Comparison of ENCODE assay signal across 18 cellular contexts in the genomic region with DNA sequence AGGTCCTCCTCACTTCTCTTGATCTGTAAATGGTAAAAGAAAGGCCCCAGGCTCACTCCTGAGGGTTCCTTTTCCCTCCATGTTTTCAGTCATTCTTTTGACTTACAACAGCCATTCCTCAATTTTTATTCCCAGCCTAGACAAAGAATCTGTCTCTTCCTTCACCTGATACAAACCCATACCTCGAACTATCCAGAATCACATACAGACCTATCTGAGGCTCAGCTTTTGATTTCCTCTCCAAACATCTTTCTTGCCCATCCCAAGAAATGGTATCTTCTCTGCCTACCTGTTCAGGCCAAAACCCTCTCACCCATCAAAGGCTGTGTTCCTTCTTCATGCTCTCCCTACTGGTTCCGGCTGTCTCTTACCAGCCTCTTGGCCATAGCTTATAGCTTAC. TPM values are rescaled to one million over a fixed set of nuclear protein-coding genes. Genes with fewer than 3 reads are reported as not detected.
DNase-seq lines count a peak whose midpoint lies in the region; ATAC-seq, FAIRE-seq and TF ChIP-seq lines count a peak whose summit lies in the region.
"Had no signal": no experiment of that assay in that cellular context is flagged by ENCODE, and none has a peak within 500 bp of the region (broad histone marks: within the 10 kb centered on the region; RNA-seq: fewer than 3 reads in every experiment).

No MANE protein-coding gene starts in this region.

- H3K9me2 ChIP-seq in GM23248 (ENCODE audit: insufficient read depth), result no peaks in the 10 kb centered on the region

- no peaks in the 10 kb centered on the region for H4K20me1 ChIP-seq in endothelial cell of umbilical vein (replicated peaks; ENCODE audit: control insufficient read depth, extremely low read depth, insufficient read depth, low read length)
- H4K20me1 ChIP-seq in GM23248 (ENCODE audit: insufficient read depth), result no peaks in the 10 kb centered on the region; the same call in 1 of the 2 replicates

- H3K27me3 Mint-ChIP-seq in CD8-positive, alpha-beta T cell (ENCODE audit: low read depth), result no peaks in the 10 kb centered on the region

- H3K9ac ChIP-seq in endothelial cell of umbilical vein (replicated peaks; ENCODE audit: extremely low read depth, insufficient read depth, low read length) (no peak overlapping the region), GM23248 (no peak overlapping the region)

- H3K27me3 ChIP-seq in CD8-positive, alpha-beta T cell (ENCODE audit: insufficient read depth, low read length), result no peaks in the 10 kb centered on the region
- H3K27me3 ChIP-seq in WERI-Rb-1 (ENCODE audit: insufficient read depth, low read depth, severe bottlenecking) (no peaks in the 10 kb centered on the region), endothelial cell of umbilical vein (ENCODE audit: control insufficient read depth in 2 of 2, insufficient read depth in 2 of 2, low read length in 2 of 2) (no peaks in the 10 kb centered on the region), psoas muscle (ENCODE audit: insufficient read depth in 3 of 3, low read length in 2 of 3) (no peaks in the 10 kb centered on the region), GM23248 (replicated peaks; ENCODE audit: insufficient read depth) (no peaks in the 10 kb centered on the region)
- H3K27me3 ChIP-seq: BE2C, MG63 had no signal

- peak overlapping the region; percentile 11 for H3K4me3 Mint-ChIP-seq in CD8-positive, alpha-beta T cell

- no peaks in the 10 kb centered on the region for H3K9me3 Mint-ChIP-seq in CD8-positive, alpha-beta T cell

- POLR2A ChIA-PET in CD8-positive, alpha-beta T cell (lab: Charles Lee), result interaction anchor here (3.7 kb wide), 1 partner anchor 8 kb away, joined by 43 read pairs; a partner anchor contains a TSS
- POLR2A ChIA-PET in endothelial cell of umbilical vein (lab: Charles Lee), result interaction anchor here (0.6 kb wide), 1 partner anchor 150 kb away, joined by 3 read pairs; no protein-coding TSS in a partner anchor

- intact Hi-C loops in CD8-positive, alpha-beta T cell (cut with DNase I, micrococcal nuclease), result no loop called here
- intact Hi-C loops in endothelial cell of umbilical vein (cut with micrococcal nuclease), result no loop called here
- intact Hi-C loops in psoas muscle (cut with DNase I), result no loop called here

- H3K27ac ChIP-seq in 22Rv1 (peak overlapping the region; percentile 99), WERI-Rb-1 (peak overlapping the region; percentile 78), endothelial cell of umbilical vein (ENCODE audit: insufficient read depth, low read depth, low read length) (no peak overlapping the region), psoas muscle (no peak overlapping the region), GM23248 (no peak overlapping the region)
- H3K27ac ChIP-seq in CD8-positive, alpha-beta T cell (ENCODE audit: low read depth, low read length), result no peak overlapping the region
- H3K27ac ChIP-seq: coronary artery, thoracic aorta had no signal

- peaks cover 29% of the 10 kb centered on the region for H3K4me1 ChIP-seq in CD8-positive, alpha-beta T cell (ENCODE audit: insufficient read depth, low read length)
- peaks cover 24% of the 10 kb centered on the region for H3K4me1 ChIP-seq in endothelial cell of umbilical vein (ENCODE audit: control insufficient read depth, extremely low read depth, insufficient read depth, low read length)
- peaks cover 31% of the 10 kb centered on the region for H3K4me1 ChIP-seq in psoas muscle
- peaks cover 19% of the 10 kb centered on the region for H3K4me1 ChIP-seq in GM23248 (ENCODE audit: insufficient read depth)

- CTCF ChIA-PET in CD8-positive, alpha-beta T cell (lab: Charles Lee), result interaction anchor here (2.8 kb wide), 1 partner anchor 38 kb away, joined by 11 read pairs; no protein-coding TSS in a partner anchor
- CTCF ChIA-PET in endothelial cell of umbilical vein (lab: Charles Lee), result interaction anchor here (1.4 to 3.7 kb wide), 3 partner anchors 23 to 39 kb away, joined by 3 to 60 read pairs (median 24); a partner anchor contains a TSS

- FAIRE-seq in endothelial cell of umbilical vein (lab: Jason Lieb, UNC), result no peak

- WGBS in psoas muscle, 3 donors, result 86 to 89% (median 89%) methylated on average over 2 of the region's 2 CpGs
- WGBS in GM23248 (ENCODE audit: low coverage in 1 of 2, low lambda C conversion rate in 2 of 2, missing lambda C conversion rate in 2 of 2), 2 experiments, result 99 to 100% methylated on average over 2 of the region's 2 CpGs

- H3K36me3 ChIP-seq in CD8-positive, alpha-beta T cell (ENCODE audit: insufficient read depth, low read length), result peaks cover 59% of the 10 kb centered on the region
- H3K36me3 ChIP-seq in WERI-Rb-1 (peaks cover 72% of the 10 kb centered on the region), endothelial cell of umbilical vein (ENCODE audit: control insufficient read depth in 2 of 2, extremely low read depth in 1 of 2, insufficient read depth in 2 of 2, low read length in 2 of 2) (peaks cover 16 to 55% of the 10 kb centered on the region in 2 experiments), psoas muscle (ENCODE audit: insufficient read depth in 1 of 2, low read depth in 1 of 2) (peaks cover 18 to 78% of the 10 kb centered on the region in 2 donors), GM23248 (ENCODE audit: low read depth) (peaks cover 45% of the 10 kb centered on the region)

- H3K4me3 ChIP-seq in CD8-positive, alpha-beta T cell (ENCODE audit: low read depth, low read length), result no peak overlapping the region
- H3K4me3 ChIP-seq in WERI-Rb-1 (ENCODE audit: low read depth, low read length) (no peak overlapping the region), endothelial cell of umbilical vein (replicated peaks in 1 of 3; ENCODE audit: insufficient read depth in 1 of 3, low read depth in 1 of 3, low read length in 3 of 3) (no peak overlapping the region), psoas muscle (no peak overlapping the region), GM23248 (no peak overlapping the region)
- H3K4me3 ChIP-seq: coronary artery, MG63, thoracic aorta had no signal

- H3K9me3 ChIP-seq in CD8-positive, alpha-beta T cell (ENCODE audit: low read length), result no peaks in the 10 kb centered on the region
- H3K9me3 ChIP-seq in WERI-Rb-1 (ENCODE audit: severe bottlenecking), result no peaks in the 10 kb centered on the region
- no peaks in the 10 kb centered on the region for H3K9me3 ChIP-seq in endothelial cell of umbilical vein (replicated peaks; ENCODE audit: control insufficient read depth, insufficient read depth, low read length)
- no peaks in the 10 kb centered on the region for H3K9me3 ChIP-seq in psoas muscle
- no peaks in the 10 kb centered on the region for H3K9me3 ChIP-seq in GM23248 (ENCODE audit: low read depth)
- H3K9me3 ChIP-seq: BE2C, MG63, thoracic aorta had no signal

- TF ChIP-seq POLR2A in endothelial cell of umbilical vein (IDR thresholded peaks at IDR 0.05; ENCODE audit: low read depth, low read length), result peak; percentile 0

- peaks cover 83% of the 10 kb centered on the region for H3K36me3 Mint-ChIP-seq in CD8-positive, alpha-beta T cell

- no peak overlapping the region for H2AFZ ChIP-seq in endothelial cell of umbilical vein (ENCODE audit: low read depth, low read length)
- H2AFZ ChIP-seq in GM23248, result no peak overlapping the region

- no TSS peak for BruUV-seq in endothelial cell of umbilical vein (replicated peaks; lab: Mats Ljungman, UMichigan)

- in situ Hi-C loops in GM23248 (cut with MboI), result no loop called here

- ATAC-seq in CD8-positive, alpha-beta T cell, result no peak
- no peak for ATAC-seq in psoas muscle
- ATAC-seq: left cardiac atrium had no signal

- no peak for TF ChIP-seq CTCF in 22Rv1 (IDR thresholded peaks at IDR 0.05)
- no peak for TF ChIP-seq CTCF in CD8-positive, alpha-beta T cell (IDR thresholded peaks at IDR 0.05)
- no peak for TF ChIP-seq CTCF in WERI-Rb-1 (IDR thresholded peaks at IDR 0.05; ENCODE audit: low read depth, low read length)
- no peak for TF ChIP-seq CTCF in endothelial cell of umbilical vein (IDR thresholded peaks at IDR 0.05; ENCODE audit: extremely low read depth in 1 of 2, insufficient read depth in 1 of 2, low read depth in 1 of 2, low read length in 2 of 2)
- no peak for TF ChIP-seq CTCF in psoas muscle (IDR thresholded peaks at IDR 0.05)

- H3F3A ChIP-seq in GM23248 (ENCODE audit: insufficient read depth), result peaks cover 40% of the 10 kb centered on the region

- H3K4me2 ChIP-seq in endothelial cell of umbilical vein (ENCODE audit: insufficient read depth, low read length) (no peak overlapping the region), GM23248 (ENCODE audit: unreplicated experiment) (no peak overlapping the region)

- DNase-seq in CD8-positive, alpha-beta T cell, result no peak
- no peak for DNase-seq in WERI-Rb-1
- DNase-seq in endothelial cell of umbilical vein (ENCODE audit: low read depth, low spot score), result no peak
- no peak for DNase-seq in NCI-H1417 treated with DMSO at 0.1 percent for 48 hours (lab: John Stamatoyannopoulos, UW)
- no peak for DNase-seq in GOT3 (lab: John Stamatoyannopoulos, UW)
- DNase-seq in psoas muscle, result no peak
- no peak for DNase-seq in GM23248
- DNase-seq: BE2C, DMS79, hippocampal formation, left cardiac atrium, MG63, NCI-H2081, retina, RPMI8226 had no signal

- dilution Hi-C loops in endothelial cell of umbilical vein (cut with MboI; ENCODE audit: extremely low pct_ligation_motif_present, low sequenced_read_pairs), result no loop called here

- H3K9me1 ChIP-seq in endothelial cell of umbilical vein (replicated peaks; ENCODE audit: control insufficient read depth, extremely low read depth, insufficient read depth, low read length), result no peaks in the 10 kb centered on the region

- H3K27ac Mint-ChIP-seq in CD8-positive, alpha-beta T cell, result peak overlapping the region; percentile 38

- H3K4me1 Mint-ChIP-seq in CD8-positive, alpha-beta T cell (ENCODE audit: low read depth), result peaks cover 39% of the 10 kb centered on the region

- H3K79me2 ChIP-seq in endothelial cell of umbilical vein (ENCODE audit: control insufficient read depth, insufficient read depth, low read length) (peaks cover 36% of the 10 kb centered on the region), GM23248 (ENCODE audit: insufficient read depth) (peaks cover 95% of the 10 kb centered on the region)

RNA-seq across cellular contexts. Expression of a gene that starts 2.2 kb away (rescaled TPM):
- total RNA-seq in CD8-positive, alpha-beta T cell, result 10 to 100 TPM; 41.5 to 51.7 TPM
- total RNA-seq in endothelial cell of umbilical vein (96.8 and 105 TPM in 2 replicates), psoas muscle (100 to 1,000 TPM in 2 of 4 donors, 10 to 100 TPM in 2; 96.5 to 126 (median 103) TPM)
- polyA plus RNA-seq in endothelial cell of umbilical vein (126 and 150 TPM in 2 replicates), psoas muscle (100 to 1,000 TPM; 149 to 184 (median 157) TPM), GM23248 (2016; fragmentation: Nextera tagmentation; extraction: Ambion mirVana) (186 and 193 TPM in 2 replicates)
- polyA plus RNA-seq in endothelial cell of umbilical vein (2011; cell fraction: cytosol; rRNA removed), result 177 and 193 TPM in 2 replicates
- polyA plus RNA-seq in endothelial cell of umbilical vein (2011; cell fraction: nucleus; rRNA removed), result 97.8 and 107 TPM in 2 replicates
- polyA plus RNA-seq in endothelial cell of umbilical vein (2012), result 117 and 164 TPM in 2 replicates
- 114 and 117 TPM in 2 replicates for polyA minus RNA-seq in endothelial cell of umbilical vein
- 73.7 TPM for polyA minus RNA-seq in endothelial cell of umbilical vein (2011; cell fraction: cytosol; rRNA and poly(A)+ RNA removed)
- 19.9 and 22.4 TPM in 2 replicates for polyA minus RNA-seq in endothelial cell of umbilical vein (2011; cell fraction: nucleus; rRNA and poly(A)+ RNA removed)
- 88.6 and 89.2 TPM in 2 replicates for total RNA-seq in GM23248 (2014; rRNA removed; shearing (Covaris generic))

RNA-seq across cellular contexts. Expression of a gene that starts 5.8 kb away (rescaled TPM):
- 10 to 100 TPM; 26.9 to 29.5 TPM for total RNA-seq in CD8-positive, alpha-beta T cell
- total RNA-seq in endothelial cell of umbilical vein, result 102 and 106 TPM in 2 replicates
- 86.6 and 87.8 TPM in 2 replicates for polyA plus RNA-seq in endothelial cell of umbilical vein
- 88.2 and 98.9 TPM in 2 replicates for polyA plus RNA-seq in endothelial cell of umbilical vein (2011; cell fraction: cytosol; rRNA removed)
- polyA plus RNA-seq in endothelial cell of umbilical vein (2011; cell fraction: nucleus; rRNA removed), result 69.9 and 79.3 TPM in 2 replicates
- 94.9 and 96.3 TPM in 2 replicates for polyA plus RNA-seq in endothelial cell of umbilical vein (2012)
- polyA minus RNA-seq in endothelial cell of umbilical vein, result 81.4 and 123 TPM in 2 replicates
- polyA minus RNA-seq in endothelial cell of umbilical vein (2011; cell fraction: cytosol; rRNA and poly(A)+ RNA removed), result 106 TPM
- polyA minus RNA-seq in endothelial cell of umbilical vein (2011; cell fraction: nucleus; rRNA and poly(A)+ RNA removed), result 19.2 and 22.9 TPM in 2 replicates
- 100 to 1,000 TPM in 3 of 4 donors, 10 to 100 TPM in 1; 95.4 to 146 (median 125) TPM for total RNA-seq in psoas muscle
- 100 to 1,000 TPM in 2 of 3 donors, 10 to 100 TPM in 1; 86.8 to 146 (median 145) TPM for polyA plus RNA-seq in psoas muscle
- 60.3 and 60.4 TPM in 2 replicates for total RNA-seq in GM23248 (2014; rRNA removed; shearing (Covaris generic))
- 8.7 and 13.9 TPM in 2 replicates for polyA plus RNA-seq in GM23248 (2016; fragmentation: Nextera tagmentation; extraction: Ambion mirVana)

RNA-seq across cellular contexts. Expression of a gene that starts 8.8 kb away (rescaled TPM):
- total RNA-seq in CD8-positive, alpha-beta T cell, result 100 to 1,000 TPM; 525 to 549 TPM
- total RNA-seq in endothelial cell of umbilical vein (377 and 429 TPM in 2 replicates), psoas muscle (100 to 1,000 TPM; 165 to 212 (median 197) TPM)
- polyA plus RNA-seq in endothelial cell of umbilical vein (521 and 593 TPM in 2 replicates), psoas muscle (100 to 1,000 TPM; 141 to 154 (median 147) TPM), GM23248 (2016; fragmentation: Nextera tagmentation; extraction: Ambion mirVana) (61.5 and 62.0 TPM in 2 replicates)
- 366 and 385 TPM in 2 replicates for polyA plus RNA-seq in endothelial cell of umbilical vein (2011; cell fraction: cytosol; rRNA removed)
- polyA plus RNA-seq in endothelial cell of umbilical vein (2011; cell fraction: nucleus; rRNA removed), result 654 and 696 TPM in 2 replicates
- 600 and 631 TPM in 2 replicates for polyA plus RNA-seq in endothelial cell of umbilical vein (2012)
- polyA minus RNA-seq in endothelial cell of umbilical vein, result 702 and 1,022 TPM in 2 replicates
- 571 TPM for polyA minus RNA-seq in endothelial cell of umbilical vein (2011; cell fraction: cytosol; rRNA and poly(A)+ RNA removed)
- 298 and 308 TPM in 2 replicates for polyA minus RNA-seq in endothelial cell of umbilical vein (2011; cell fraction: nucleus; rRNA and poly(A)+ RNA removed)
- 263 and 319 TPM in 2 replicates for total RNA-seq in GM23248 (2014; rRNA removed; shearing (Covaris generic))

RNA-seq across cellular contexts. Expression of a gene that starts 20.5 kb away (rescaled TPM):
- total RNA-seq in CD8-positive, alpha-beta T cell, result 10 to 100 TPM; 14.1 to 15.0 TPM
- 18.8 and 26.4 TPM in 2 replicates for total RNA-seq in endothelial cell of umbilical vein
- polyA plus RNA-seq in endothelial cell of umbilical vein, result 30.8 and 39.1 TPM in 2 replicates
- polyA plus RNA-seq in endothelial cell of umbilical vein (2011; cell fraction: cytosol; rRNA removed), result 5.7 and 9.6 TPM in 2 replicates
- polyA plus RNA-seq in endothelial cell of umbilical vein (2011; cell fraction: nucleus; rRNA removed), result 132 and 152 TPM in 2 replicates
- polyA plus RNA-seq in endothelial cell of umbilical vein (2012), result 10.1 and 10.9 TPM in 2 replicates
- 18.9 and 19.7 TPM in 2 replicates for polyA minus RNA-seq in endothelial cell of umbilical vein
- polyA minus RNA-seq in endothelial cell of umbilical vein (2011; cell fraction: cytosol; rRNA and poly(A)+ RNA removed), result 12.1 TPM
- 34.9 and 36.9 TPM in 2 replicates for polyA minus RNA-seq in endothelial cell of umbilical vein (2011; cell fraction: nucleus; rRNA and poly(A)+ RNA removed)
- total RNA-seq in psoas muscle, result 10 to 100 TPM in 2 of 4 donors, 1 to 10 TPM in 2; 8.2 to 13.0 (median 11.1) TPM
- 10 to 100 TPM in 1 of 3 donors, 1 to 10 TPM in 2; 5.0 to 12.5 (median 8.2) TPM for polyA plus RNA-seq in psoas muscle
- 20.8 and 32.1 TPM in 2 replicates for total RNA-seq in GM23248 (2014; rRNA removed; shearing (Covaris generic))
- polyA plus RNA-seq in GM23248 (2016; fragmentation: Nextera tagmentation; extraction: Ambion mirVana), result 6.7 and 9.0 TPM in 2 replicates

RNA-seq across cellular contexts. Expression of a gene that starts 33.0 kb away (rescaled TPM):
- 1 to 10 TPM; 4.8 to 5.6 TPM for total RNA-seq in CD8-positive, alpha-beta T cell
- 21.8 TPM in 2 replicates for total RNA-seq in endothelial cell of umbilical vein
- polyA plus RNA-seq in endothelial cell of umbilical vein, result 17.8 and 25.3 TPM in 2 replicates
- polyA plus RNA-seq in endothelial cell of umbilical vein (2011; cell fraction: cytosol; rRNA removed), result 6.6 and 9.8 TPM in 2 replicates
- polyA plus RNA-seq in endothelial cell of umbilical vein (2011; cell fraction: nucleus; rRNA removed), result 10.6 and 12.3 TPM in 2 replicates
- 9.5 and 13.9 TPM in 2 replicates for polyA plus RNA-seq in endothelial cell of umbilical vein (2012)
- polyA minus RNA-seq in endothelial cell of umbilical vein, result 7.1 and 11.5 TPM in 2 replicates
- 7.9 TPM for polyA minus RNA-seq in endothelial cell of umbilical vein (2011; cell fraction: cytosol; rRNA and poly(A)+ RNA removed)
- 10.5 and 18.6 TPM in 2 replicates for polyA minus RNA-seq in endothelial cell of umbilical vein (2011; cell fraction: nucleus; rRNA and poly(A)+ RNA removed)
- total RNA-seq in psoas muscle, result 10 to 100 TPM in 1 of 4 donors, 1 to 10 TPM in 3; 7.7 to 13.0 (median 9.9) TPM
- polyA plus RNA-seq in psoas muscle, result 10 to 100 TPM in 1 of 3 donors, 1 to 10 TPM in 2; 6.2 to 12.5 (median 8.5) TPM
- total RNA-seq in GM23248 (2014; rRNA removed; shearing (Covaris generic)), result 5.9 and 9.0 TPM in 2 replicates
- 16.0 and 17.9 TPM in 2 replicates for polyA plus RNA-seq in GM23248 (2016; fragmentation: Nextera tagmentation; extraction: Ambion mirVana)

Comparison
In these comparisons a context has a peak if more than half of its experiments do, and no peak if none do; other contexts are left out.
1. H3K27ac ChIP-seq: peak in 22Rv1 (single experiment) and WERI-Rb-1 (single experiment); none in CD8-positive, alpha-beta T cell (single experiment), endothelial cell of umbilical vein (single experiment), psoas muscle (single experiment) and GM23248 (single experiment).